In genomic region chr3:188077160-188077812, GRCh38 we compare ENCODE assay signal across 15 cellular contexts.
DNase-seq lines count a peak whose midpoint lies in the region; ATAC-seq, FAIRE-seq and TF ChIP-seq lines count a peak whose summit lies in the region.
"Had no signal": no experiment of that assay in that cellular context is flagged by ENCODE, and none has a peak within 500 bp of the region (broad histone marks: within the 10 kb centered on the region; RNA-seq: fewer than 3 reads in every experiment).

No MANE protein-coding gene starts in this region.

- H3K27ac ChIP-seq in liver (ENCODE audit: low read depth in 1 of 2, low read length in 2 of 2) (no peak overlapping the region), HepG2 (ENCODE audit: extremely low read length, insufficient read depth, low read length) (no peak overlapping the region), sigmoid colon (peak overlapping the region in 2 of 4 donors; percentile 28 to 63)
- no peak overlapping the region for H3K27ac ChIP-seq in CD4-positive, alpha-beta T cell (ENCODE audit: low read depth, low read length)

- H3K4me3 ChIP-seq in liver (ENCODE audit: low read depth in 1 of 3, low read length in 3 of 3) (no peak overlapping the region), HepG2 (replicated peaks in 1 of 3; ENCODE audit: insufficient read depth in 1 of 3, low read depth in 2 of 3, low read length in 3 of 3) (no peak overlapping the region), sigmoid colon (no peak overlapping the region)

- H3K79me2 ChIP-seq in HepG2 (ENCODE audit: insufficient read depth, low read length) = no peaks in the 10 kb centered on the region

- POLR2A ChIA-PET in HepG2 (lab: Yijun Ruan, JAX) (no interaction called here), MCF 10A (lab: Yijun Ruan, JAX) (interaction anchor here (1.0 kb wide), 1 partner anchor 26 kb away, joined by 4 read pairs; no protein-coding TSS in a partner anchor)
- POLR2A ChIA-PET in CD4-positive, alpha-beta T cell (lab: Charles Lee) = no interaction called here

- peaks cover 0 to 2% of the 10 kb centered on the region in 2 donors for H3K9me3 Mint-ChIP-seq in effector memory CD8-positive, alpha-beta T cell
- no peaks in the 10 kb centered on the region for H3K9me3 Mint-ChIP-seq in HFFc6
- H3K9me3 Mint-ChIP-seq in CD4-positive, alpha-beta T cell = peaks cover 3% of the 10 kb centered on the region
- H3K9me3 Mint-ChIP-seq in MCF 10A (ENCODE audit: unreplicated experiment) = peaks cover 10% of the 10 kb centered on the region

- no peaks in the 10 kb centered on the region for H3K9me3 ChIP-seq in liver (ENCODE audit: control insufficient read depth in 4 of 4, low read length in 3 of 4)
- no peaks in the 10 kb centered on the region for H3K9me3 ChIP-seq in HepG2 (ENCODE audit: low read length)
- H3K9me3 ChIP-seq in sigmoid colon = no peaks in the 10 kb centered on the region
- H3K9me3 ChIP-seq in CD4-positive, alpha-beta T cell (ENCODE audit: control insufficient read depth, low read length) = no peaks in the 10 kb centered on the region

- peak overlapping the region in 1 of 2 donors; percentile 15 for H3K27ac Mint-ChIP-seq in effector memory CD8-positive, alpha-beta T cell
- H3K27ac Mint-ChIP-seq in HFFc6 (no peak overlapping the region), MCF 10A (ENCODE audit: low read depth, unreplicated experiment) (no peak overlapping the region)
- H3K27ac Mint-ChIP-seq in CD4-positive, alpha-beta T cell = no peak overlapping the region
- H3K27ac Mint-ChIP-seq: activated naive CD8-positive, alpha-beta T cell treated with anti-CD3 and anti-CD28 coated beads, Interleukin-2, amount 10 ng/mL, durations not matched to agents 7 days and 5 days; memory B cell had no signal

- TF ChIP-seq CTCF in liver (IDR thresholded peaks at IDR 0.05; ENCODE audit: low read depth, low read length, missing input control) = no peak
- no peak for TF ChIP-seq CTCF in HepG2 (CRISPR knock-in tag; IDR thresholded peaks at IDR 0.05)
- TF ChIP-seq CTCF in sigmoid colon (IDR thresholded peaks at IDR 0.05) = no peak
- TF ChIP-seq CTCF in HFFc6 (IDR thresholded peaks at IDR 0.05) = no peak
- no peak for TF ChIP-seq CTCF in CD4-positive, alpha-beta T cell (IDR thresholded peaks at IDR 0.05)
- TF ChIP-seq CTCF in MCF 10A (IDR thresholded peaks at IDR 0.05; ENCODE audit: unreplicated experiment) = no peak

- H3K4me2 ChIP-seq in HepG2 (ENCODE audit: low read depth, low read length) = no peak overlapping the region

- in situ Hi-C loops in HepG2 (cut with HindIII; ENCODE audit: extremely low pct_ligation_motif_present, low pct_unique_long_range_greater_than_20kb) = no loop called here

- H3K4me3 Mint-ChIP-seq in effector memory CD8-positive, alpha-beta T cell = no peak overlapping the region
- H3K4me3 Mint-ChIP-seq in HFFc6 (no peak overlapping the region), MCF 10A (ENCODE audit: unreplicated experiment) (no peak overlapping the region)
- H3K4me3 Mint-ChIP-seq in CD4-positive, alpha-beta T cell = no peak overlapping the region
- H3K4me3 Mint-ChIP-seq: activated naive CD8-positive, alpha-beta T cell treated with anti-CD3 and anti-CD28 coated beads, Interleukin-2, amount 10 ng/mL, durations not matched to agents 7 days and 5 days; memory B cell had no signal

- no peaks in the 10 kb centered on the region for H3K4me1 Mint-ChIP-seq in effector memory CD8-positive, alpha-beta T cell (ENCODE audit: low read depth in 2 of 2)
- H3K4me1 Mint-ChIP-seq in HFFc6 (ENCODE audit: low read depth) = peaks cover 23% of the 10 kb centered on the region
- H3K4me1 Mint-ChIP-seq in CD4-positive, alpha-beta T cell (ENCODE audit: low read depth) = no peaks in the 10 kb centered on the region
- H3K4me1 Mint-ChIP-seq in MCF 10A (ENCODE audit: insufficient read depth, unreplicated experiment) = no peaks in the 10 kb centered on the region
- H3K4me1 Mint-ChIP-seq: memory B cell had no signal

- H3K27me3 ChIP-seq in liver (ENCODE audit: control insufficient read depth in 4 of 4, insufficient read depth in 4 of 4, low read length in 3 of 4) (no peaks in the 10 kb centered on the region), HepG2 (ENCODE audit: control insufficient read depth in 1 of 2, insufficient read depth in 2 of 2, low read length in 2 of 2) (no peaks in the 10 kb centered on the region; a peak in 1 of 5 replicates), sigmoid colon (no peaks in the 10 kb centered on the region)
- no peaks in the 10 kb centered on the region for H3K27me3 ChIP-seq in CD4-positive, alpha-beta T cell (ENCODE audit: control insufficient read depth, insufficient read depth, low read length)

- no peaks in the 10 kb centered on the region for H3K36me3 Mint-ChIP-seq in effector memory CD8-positive, alpha-beta T cell (ENCODE audit: insufficient read depth)
- H3K36me3 Mint-ChIP-seq in HFFc6 (ENCODE audit: low read depth) (no peaks in the 10 kb centered on the region), MCF 10A (ENCODE audit: insufficient read depth, unreplicated experiment) (no peaks in the 10 kb centered on the region)
- no peaks in the 10 kb centered on the region for H3K36me3 Mint-ChIP-seq in CD4-positive, alpha-beta T cell (ENCODE audit: low read depth)

- intact Hi-C loops in HepG2 (cut with micrococcal nuclease; ENCODE audit: unreplicated experiment) (no loop called here), left ventricle myocardium superior (cut with micrococcal nuclease) (no loop called here), sigmoid colon (cut with DNase I) (loop anchor here (5.0 kb wide), 1 partner anchor 35 kb away; no protein-coding TSS in a partner anchor), MCF 10A (cut with micrococcal nuclease) (no loop called here)
- intact Hi-C loops in CD4-positive, alpha-beta T cell (cut with DNase I, micrococcal nuclease) = no loop called here

- TF ChIP-seq RAD21 in liver (IDR thresholded peaks at IDR 0.05) (peak; percentile 24 to 52), HepG2 (CRISPR knock-in tag; IDR thresholded peaks at IDR 0.05) (no peak)

- H3K36me3 ChIP-seq in liver (ENCODE audit: control insufficient read depth in 4 of 4, insufficient read depth in 3 of 4, low read depth in 1 of 4, low read length in 3 of 4) (no peaks in the 10 kb centered on the region), HepG2 (replicated peaks in 1 of 2; ENCODE audit: control insufficient read depth in 1 of 2, insufficient read depth in 2 of 2, low read length in 2 of 2) (no peaks in the 10 kb centered on the region), sigmoid colon (no peaks in the 10 kb centered on the region)

- no peak for FAIRE-seq in HepG2 (lab: Jason Lieb, UNC)

- H3K4me1 ChIP-seq in liver (ENCODE audit: control insufficient read depth in 4 of 4, insufficient read depth in 4 of 4, low read length in 3 of 4) (no peaks in the 10 kb centered on the region), HepG2 (ENCODE audit: insufficient read depth, low read length) (peaks cover 24% of the 10 kb centered on the region), sigmoid colon (peaks cover 0 to 5% (median 3%) of the 10 kb centered on the region in 4 donors)

- CTCF ChIA-PET in HepG2 (lab: Yijun Ruan, JAX; ENCODE audit: low intra/inter-chr PET ratio, low total read pairs) = no interaction called here
- CTCF ChIA-PET in CD4-positive, alpha-beta T cell (lab: Charles Lee) = interaction anchor here (1.1 kb wide), 1 partner anchor 20 kb away, joined by 3 read pairs; no protein-coding TSS in a partner anchor
- CTCF ChIA-PET in MCF 10A (lab: Yijun Ruan, JAX) = interaction anchor here (0.8 kb wide), 1 partner anchor 18 kb away, joined by 4 read pairs; no protein-coding TSS in a partner anchor

- TF ChIP-seq EP300 in HepG2 (IDR thresholded peaks at IDR 0.05; ENCODE audit: low read depth in 2 of 2, low read length in 2 of 2) (no peak), HepG2 (CRISPR knock-in tag; IDR thresholded peaks at IDR 0.05; ENCODE audit: borderline replicate concordance) (no peak), sigmoid colon (IDR thresholded peaks at IDR 0.05) (peak; percentile 14 to 83 (median 38))

- BruUV-seq in HepG2 (replicated peaks; lab: Mats Ljungman, UMichigan) (no TSS peak), MCF 10A (replicated peaks; lab: Mats Ljungman, UMichigan) (no TSS peak)

- H4K20me1 ChIP-seq in HepG2 (ENCODE audit: insufficient read depth, low read length) = no peaks in the 10 kb centered on the region

- WGBS in liver = 88% methylated on average over 8 of the region's 8 CpGs
- WGBS in HepG2 (ENCODE audit: low lambda C conversion rate) = 84% methylated on average over 7 of the region's 8 CpGs
- 88 to 93% methylated on average over 8 of the region's 8 CpGs for WGBS in sigmoid colon, 2 donors

- TF ChIP-seq POLR2A in HepG2 (IDR thresholded peaks at IDR 0.05; ENCODE audit: insufficient read depth in 1 of 2, low read depth in 2 of 2, low read length in 2 of 2) = no peak
- TF ChIP-seq POLR2A in sigmoid colon (IDR thresholded peaks at IDR 0.05) = no peak

- H3K9ac ChIP-seq in liver (ENCODE audit: low read depth in 1 of 2, low read length in 2 of 2) (no peak overlapping the region), HepG2 (ENCODE audit: insufficient read depth, low read depth, low read length) (no peak overlapping the region)

- ATAC-seq in HepG2 (no peak), left ventricle myocardium superior (peak; percentile 82)
- ATAC-seq in effector memory CD8-positive, alpha-beta T cell (replicated peaks) = no peak
- no peak for ATAC-seq in CD4-positive, alpha-beta T cell (ENCODE audit: poor library complexity)
- ATAC-seq: activated CD4-positive, CD25-positive, alpha-beta regulatory T cell treated with anti-CD3 and anti-CD28 coated beads, Interleukin-2, amount 50 U/mL, for 24 hours; HCT116 had no signal

- DNase-seq in HepG2 (ENCODE audit: low spot score) (no peak), left ventricle myocardium superior (no peak), sigmoid colon (peak; percentile 71), HFFc6 (no peak), MCF 10A (ENCODE audit: unreplicated experiment) (no peak)
- DNase-seq in effector memory CD8-positive, alpha-beta T cell = no peak
- no peak for DNase-seq in CD4-positive, alpha-beta T cell
- DNase-seq: activated naive CD8-positive, alpha-beta T cell treated with anti-CD3 and anti-CD28 coated beads, Interleukin-2, amount 10 ng/mL, durations not matched to agents 7 days and 5 days; NCI-H2107; NCI-H774; stimulated activated CD4-positive, alpha-beta T cell treated with anti-CD3 and anti-CD28 coated beads, Interleukin-12 subunit alpha, Interleukin-12 subunit beta, amount 100 ng/mL, for 4 hours had no signal

- H2AFZ ChIP-seq in HepG2 (ENCODE audit: low read length) = no peak overlapping the region

- H3K27me3 Mint-ChIP-seq in effector memory CD8-positive, alpha-beta T cell = no peaks in the 10 kb centered on the region
- H3K27me3 Mint-ChIP-seq in HFFc6 (ENCODE audit: insufficient read depth) (no peaks in the 10 kb centered on the region), MCF 10A (ENCODE audit: insufficient read depth, unreplicated experiment) (no peaks in the 10 kb centered on the region)
- no peaks in the 10 kb centered on the region for H3K27me3 Mint-ChIP-seq in CD4-positive, alpha-beta T cell
- H3K27me3 Mint-ChIP-seq: memory B cell had no signal

TF ChIP-seq in liver, 16 proteins besides CTCF, POLR2A, EP300 and RAD21 (continues in another document):
- TF ChIP-seq FOXA2 (IDR thresholded peaks at IDR 0.05) (no peak), JUND (IDR thresholded peaks at IDR 0.05) (peak in 1 of 2 donors; percentile 14)

TF ChIP-seq in HepG2, 621 proteins besides CTCF, POLR2A, EP300 and RAD21 (continues in another document):
- no peak for TF ChIP-seq KDM5A (IDR thresholded peaks at IDR 0.05; ENCODE audit: borderline replicate concordance, low read length)
